9 cellular contexts compared by ENCODE assay signal in genomic region chr2:172200495-172201085, GRCh38.
A peak's percentile ranks its signal among the peaks of the same experiment; 100 is the strongest.
DNase-seq lines count a peak whose midpoint lies in the region; ATAC-seq and TF ChIP-seq lines count a peak whose summit lies in the region.
"Had no signal": no experiment of that assay in that cellular context is flagged by ENCODE, and none has a peak within 500 bp of the region (broad histone marks: within the 10 kb centered on the region; RNA-seq: fewer than 3 reads in every experiment).

No MANE protein-coding gene starts in this region.

- DNase-seq in SK-N-SH, result no peak
- peak; percentile 30 for DNase-seq in NCI-H1694 treated with DMSO at 0.1 percent for 48 hours (lab: John Stamatoyannopoulos, UW)
- peak; percentile 77 for DNase-seq in dermis blood vessel endothelial cell
- DNase-seq in osteocyte (ENCODE audit: extremely low spot score, unreplicated experiment), result no peak
- DNase-seq in NCI-H2029 treated with DMSO at 0.1 percent for 48 hours (lab: John Stamatoyannopoulos, UW), result no peak

- POLR2A ChIA-PET in SK-N-SH (lab: Yijun Ruan, JAX), result no interaction called here

- H3F3A ChIP-seq in SK-N-SH (replicated peaks; ENCODE audit: insufficient read depth), result no peaks in the 10 kb centered on the region

- no peaks in the 10 kb centered on the region for H4K20me1 ChIP-seq in SK-N-SH (ENCODE audit: insufficient read depth)
- H4K20me1 ChIP-seq: BLaER1 had no signal

- TF ChIP-seq RAD21 in SK-N-SH (IDR thresholded peaks at IDR 0.05; ENCODE audit: low read length), result peak; percentile 22; the same call in 1 of the 2 replicates

- H3K36me3 ChIP-seq in SK-N-SH (replicated peaks in 1 of 2; ENCODE audit: control insufficient read depth in 1 of 2, insufficient read depth in 2 of 2, low read length in 1 of 2), result peaks cover 0 to 2% of the 10 kb centered on the region in 2 experiments
- H3K36me3 ChIP-seq: BLaER1 had no signal

- no peak overlapping the region for H3K27ac Mint-ChIP-seq in osteocyte (ENCODE audit: unreplicated experiment)

- no peak overlapping the region for H3K27ac ChIP-seq in SK-N-SH (ENCODE audit: low read depth in 2 of 2, low read length in 1 of 2)
- H3K27ac ChIP-seq: BLaER1 had no signal

- ATAC-seq in SK-N-SH treated with all-trans-retinoic acid at 6 μM for 48 hours (no peak), GM21529 (IDR thresholded peaks at IDR 0.05; ENCODE audit: unreplicated experiment) (no peak), GM21423 (IDR thresholded peaks at IDR 0.05; ENCODE audit: unreplicated experiment) (no peak)

- H3K4me1 Mint-ChIP-seq in osteocyte (ENCODE audit: unreplicated experiment), result no peaks in the 10 kb centered on the region

- no peaks in the 10 kb centered on the region for H3K4me1 ChIP-seq in SK-N-SH (ENCODE audit: control insufficient read depth in 1 of 2, insufficient read depth in 2 of 2, low read depth in 1 of 2, low read length in 1 of 2)

- H3K9me3 Mint-ChIP-seq in osteocyte (ENCODE audit: unreplicated experiment), result peaks cover 3% of the 10 kb centered on the region

- no peaks in the 10 kb centered on the region for H3K27me3 ChIP-seq in SK-N-SH (ENCODE audit: insufficient read depth)
- H3K27me3 ChIP-seq: BLaER1 had no signal

- CTCF ChIA-PET in SK-N-SH (lab: Yijun Ruan, JAX), result interaction anchor here (1.5 kb wide), 1 partner anchor 27 kb away, joined by 3 read pairs; no protein-coding TSS in a partner anchor

- H3K79me2 ChIP-seq in SK-N-SH (ENCODE audit: insufficient read depth), result no peaks in the 10 kb centered on the region

- no peak overlapping the region for H3K4me3 Mint-ChIP-seq in osteocyte (ENCODE audit: unreplicated experiment)

- H2AFZ ChIP-seq in SK-N-SH (ENCODE audit: low read depth), result no peak overlapping the region

- H3K9me3 ChIP-seq in SK-N-SH, result peaks cover 6% of the 10 kb centered on the region; the same call in 1 of the 2 replicates

- no peak for TF ChIP-seq EP300 in SK-N-SH (IDR thresholded peaks at IDR 0.05; ENCODE audit: borderline replicate concordance in 1 of 2, low read depth in 1 of 2, low read length in 1 of 2)

- 41% methylated on average over 2 of the region's 2 CpGs for WGBS in SK-N-SH (ENCODE audit: low lambda C conversion rate)

- H3K9ac ChIP-seq in SK-N-SH, result no peak overlapping the region
- H3K9ac ChIP-seq: BLaER1 had no signal

- H3K27me3 Mint-ChIP-seq in osteocyte (ENCODE audit: unreplicated experiment), result no peaks in the 10 kb centered on the region

- TF ChIP-seq CTCF in SK-N-SH (IDR thresholded peaks at IDR 0.05) (peak; percentile 55), osteocyte (IDR thresholded peaks at IDR 0.05) (peak; percentile 38)

- H3K4me3 ChIP-seq in SK-N-SH (ENCODE audit: low read depth in 2 of 2, low read length in 1 of 2), result no peak overlapping the region
- H3K4me3 ChIP-seq: BLaER1 had no signal

- no peaks in the 10 kb centered on the region for H3K9me2 ChIP-seq in SK-N-SH

- H3K4me2 ChIP-seq in SK-N-SH, result no peak overlapping the region
- H3K4me2 ChIP-seq: BLaER1 had no signal

- H3K36me3 Mint-ChIP-seq in osteocyte (ENCODE audit: unreplicated experiment), result no peaks in the 10 kb centered on the region

TF ChIP-seq in SK-N-SH, 30 proteins besides CTCF, POLR2A, EP300 and RAD21:
- TF ChIP-seq FOSL2 (IDR thresholded peaks at IDR 0.05; ENCODE audit: borderline replicate concordance, low read depth) (no peak), SMC3 (IDR thresholded peaks at IDR 0.05; ENCODE audit: low read depth, low read length) (peak; percentile 17; the same call in 1 of the 2 replicates)

TF ChIP-seq in SK-N-SH treated with all-trans-retinoic acid at 6 μM for 48 hours, 23 proteins besides CTCF, POLR2A, EP300 and RAD21:
- no peak for TF ChIP-seq BACH2 (CRISPR knock-in tag; IDR thresholded peaks at IDR 0.05; ENCODE audit: borderline replicate concordance)
- no peak for TF ChIP-seq CREB5 (CRISPR knock-in tag; IDR thresholded peaks at IDR 0.05; ENCODE audit: low read depth)
- no peak for TF ChIP-seq ZNF565 (CRISPR knock-in tag; conservative IDR thresholded peaks at IDR 0.05; ENCODE audit: low read depth)
- TF ChIP-seq ARNTL (CRISPR knock-in tag; IDR thresholded peaks at IDR 0.05; ENCODE audit: borderline replicate concordance, low read depth), result no peak
- TF ChIP-seq ZNF70 (CRISPR knock-in tag; IDR thresholded peaks at IDR 0.05), result no peak
- no peak for TF ChIP-seq ZFP3 (CRISPR knock-in tag; IDR thresholded peaks at IDR 0.05)
- TF ChIP-seq CSRNP3 (CRISPR knock-in tag; IDR thresholded peaks at IDR 0.05), result no peak

Comparison
In these comparisons a context has a peak if more than half of its experiments do, and no peak if none do; other contexts are left out.
1. DNase-seq: peak in NCI-H1694 treated with DMSO at 0.1 percent for 48 hours (single experiment) and dermis blood vessel endothelial cell (single experiment); none in SK-N-SH (single experiment), osteocyte (single experiment) and NCI-H2029 treated with DMSO at 0.1 percent for 48 hours (single experiment).